ENCODE assay signal across 1 cellular context in the genomic region with DNA sequence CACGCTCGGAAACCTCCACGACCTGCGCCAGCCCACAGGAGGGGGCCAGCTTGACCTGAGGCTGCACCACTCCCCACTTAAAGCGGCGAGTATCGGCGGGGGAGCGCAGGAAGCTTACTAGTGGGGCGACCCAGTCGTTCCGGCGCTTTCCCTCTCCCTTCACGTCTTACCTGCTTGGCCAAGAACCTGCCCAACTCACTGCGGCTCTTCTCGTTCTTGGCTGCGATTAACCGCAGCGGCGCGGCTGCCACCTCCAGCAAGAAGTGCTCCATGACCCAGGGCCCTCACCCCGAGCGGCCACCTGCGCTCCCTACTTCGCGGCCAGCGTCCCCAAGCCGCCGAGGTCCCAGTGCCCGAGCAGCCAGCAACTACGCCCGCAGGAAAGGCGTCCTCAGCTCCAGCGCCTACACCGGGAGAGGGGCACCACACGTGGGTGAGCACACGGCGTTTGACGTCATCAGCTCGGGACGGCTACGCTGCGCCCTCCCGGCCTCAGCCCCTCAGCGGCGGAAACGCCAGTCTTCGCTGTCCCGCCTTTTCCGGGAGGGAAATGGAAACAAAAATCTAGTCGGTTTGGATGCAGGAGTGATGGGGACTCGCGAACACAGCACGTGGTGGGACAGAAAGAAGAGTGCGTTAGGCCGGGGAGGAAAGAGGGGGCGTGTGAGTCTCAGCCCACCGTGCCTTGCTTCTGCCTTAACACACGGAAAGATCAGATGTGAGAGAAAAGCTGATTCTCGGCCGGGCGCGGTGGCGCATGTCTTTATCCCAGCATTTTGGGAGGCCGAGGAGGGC.
A peak's percentile ranks its signal among the peaks of the same experiment; 100 is the strongest.
TF ChIP-seq lines count a peak whose summit lies in the region.

A gene with protein sequence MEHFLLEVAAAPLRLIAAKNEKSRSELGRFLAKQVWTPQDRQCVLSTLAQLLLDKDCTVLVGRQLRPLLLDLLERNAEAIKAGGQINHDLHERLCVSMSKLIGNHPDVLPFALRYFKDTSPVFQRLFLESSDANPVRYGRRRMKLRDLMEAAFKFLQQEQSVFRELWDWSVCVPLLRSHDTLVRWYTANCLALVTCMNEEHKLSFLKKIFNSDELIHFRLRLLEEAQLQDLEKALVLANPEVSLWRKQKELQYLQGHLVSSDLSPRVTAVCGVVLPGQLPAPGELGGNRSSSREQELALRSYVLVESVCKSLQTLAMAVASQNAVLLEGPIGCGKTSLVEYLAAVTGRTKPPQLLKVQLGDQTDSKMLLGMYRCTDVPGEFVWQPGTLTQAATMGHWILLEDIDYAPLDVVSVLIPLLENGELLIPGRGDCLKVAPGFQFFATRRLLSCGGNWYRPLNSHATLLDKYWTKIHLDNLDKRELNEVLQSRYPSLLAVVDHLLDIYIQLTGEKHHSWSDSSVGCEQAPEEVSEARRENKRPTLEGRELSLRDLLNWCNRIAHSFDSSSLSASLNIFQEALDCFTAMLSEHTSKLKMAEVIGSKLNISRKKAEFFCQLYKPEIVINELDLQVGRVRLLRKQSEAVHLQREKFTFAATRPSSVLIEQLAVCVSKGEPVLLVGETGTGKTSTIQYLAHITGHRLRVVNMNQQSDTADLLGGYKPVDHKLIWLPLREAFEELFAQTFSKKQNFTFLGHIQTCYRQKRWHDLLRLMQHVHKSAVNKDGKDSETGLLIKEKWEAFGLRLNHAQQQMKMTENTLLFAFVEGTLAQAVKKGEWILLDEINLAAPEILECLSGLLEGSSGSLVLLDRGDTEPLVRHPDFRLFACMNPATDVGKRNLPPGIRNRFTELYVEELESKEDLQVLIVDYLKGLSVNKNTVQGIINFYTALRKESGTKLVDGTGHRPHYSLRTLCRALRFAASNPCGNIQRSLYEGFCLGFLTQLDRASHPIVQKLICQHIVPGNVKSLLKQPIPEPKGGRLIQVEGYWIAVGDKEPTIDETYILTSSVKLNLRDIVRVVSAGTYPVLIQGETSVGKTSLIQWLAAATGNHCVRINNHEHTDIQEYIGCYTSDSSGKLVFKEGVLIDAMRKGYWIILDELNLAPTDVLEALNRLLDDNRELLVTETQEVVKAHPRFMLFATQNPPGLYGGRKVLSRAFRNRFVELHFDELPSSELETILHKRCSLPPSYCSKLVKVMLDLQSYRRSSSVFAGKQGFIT (N-terminal part only) (minus strand): TSS at position 459 of the 795 bp plus-strand sequence. CDS start 187 bp downstream, at position 272.

TF ChIP-seq in K562, 482 proteins besides CTCF, POLR2A, EP300 and RAD21 (continued from another document and continues in another):
- TF ChIP-seq, protein P1, sequence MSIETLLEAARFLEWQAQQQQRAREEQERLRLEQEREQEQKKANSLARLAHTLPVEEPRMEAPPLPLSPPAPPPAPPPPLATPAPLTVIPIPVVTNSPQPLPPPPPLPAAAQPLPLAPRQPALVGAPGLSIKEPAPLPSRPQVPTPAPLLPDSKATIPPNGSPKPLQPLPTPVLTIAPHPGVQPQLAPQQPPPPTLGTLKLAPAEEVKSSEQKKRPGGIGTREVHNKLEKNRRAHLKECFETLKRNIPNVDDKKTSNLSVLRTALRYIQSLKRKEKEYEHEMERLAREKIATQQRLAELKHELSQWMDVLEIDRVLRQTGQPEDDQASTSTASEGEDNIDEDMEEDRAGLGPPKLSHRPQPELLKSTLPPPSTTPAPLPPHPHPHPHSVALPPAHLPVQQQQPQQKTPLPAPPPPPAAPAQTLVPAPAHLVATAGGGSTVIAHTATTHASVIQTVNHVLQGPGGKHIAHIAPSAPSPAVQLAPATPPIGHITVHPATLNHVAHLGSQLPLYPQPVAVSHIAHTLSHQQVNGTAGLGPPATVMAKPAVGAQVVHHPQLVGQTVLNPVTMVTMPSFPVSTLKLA (conservative IDR thresholded peaks at IDR 0.05), result peak; percentile 99 to 100
- TF ChIP-seq FOXJ3 (CRISPR knock-in tag; IDR thresholded peaks at IDR 0.05), result no peak
- no peak for TF ChIP-seq PCBP1 (IDR thresholded peaks at IDR 0.05; ENCODE audit: low read depth, low read length, poor library complexity, severe bottlenecking)
- TF ChIP-seq, protein P2, sequence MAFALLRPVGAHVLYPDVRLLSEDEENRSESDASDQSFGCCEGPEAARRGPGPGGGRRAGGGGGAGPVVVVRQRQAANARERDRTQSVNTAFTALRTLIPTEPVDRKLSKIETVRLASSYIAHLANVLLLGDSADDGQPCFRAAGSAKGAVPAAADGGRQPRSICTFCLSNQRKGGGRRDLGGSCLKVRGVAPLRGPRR (CRISPR knock-in tag; IDR thresholded peaks at IDR 0.05), result no peak
- TF ChIP-seq ZBED1 (IDR thresholded peaks at IDR 0.05), result no peak
- no peak for TF ChIP-seq CBX2 (IDR thresholded peaks at IDR 0.05; ENCODE audit: insufficient read depth, low read length, poor library complexity, severe bottlenecking)
- TF ChIP-seq ZC3H4 (CRISPR knock-in tag; IDR thresholded peaks at IDR 0.05; ENCODE audit: borderline replicate concordance), result 0 out of 2 replicates have a peak, but pooled peaks have one; percentile 56
- no peak for TF ChIP-seq CEBPB (tag; IDR thresholded peaks at IDR 0.05)
- TF ChIP-seq L3MBTL2 (IDR thresholded peaks at IDR 0.05), result peak; percentile 94
- TF ChIP-seq EGR1 (conservative IDR thresholded peaks at IDR 0.05), result peak; percentile 65
- no peak for TF ChIP-seq KLF16 (IDR thresholded peaks at IDR 0.05)
- no peak for TF ChIP-seq ZNF717 (CRISPR knock-in tag; IDR thresholded peaks at IDR 0.05)
- no peak; the same call in 1 of the 2 replicates for TF ChIP-seq NCOA1 (IDR thresholded peaks at IDR 0.05; ENCODE audit: low read depth)
- no peak for TF ChIP-seq ZNF239 (CRISPR knock-in tag; IDR thresholded peaks at IDR 0.05)
- peak in 1 of 2 experiments; percentile 59; a peak in 1 of 3 replicates for TF ChIP-seq CBX3 (IDR thresholded peaks at IDR 0.05; ENCODE audit: borderline replicate concordance in 1 of 2, low read length in 2 of 2)
- TF ChIP-seq PPARD (CRISPR knock-in tag; IDR thresholded peaks at IDR 0.05), result no peak
- TF ChIP-seq, protein P3, sequence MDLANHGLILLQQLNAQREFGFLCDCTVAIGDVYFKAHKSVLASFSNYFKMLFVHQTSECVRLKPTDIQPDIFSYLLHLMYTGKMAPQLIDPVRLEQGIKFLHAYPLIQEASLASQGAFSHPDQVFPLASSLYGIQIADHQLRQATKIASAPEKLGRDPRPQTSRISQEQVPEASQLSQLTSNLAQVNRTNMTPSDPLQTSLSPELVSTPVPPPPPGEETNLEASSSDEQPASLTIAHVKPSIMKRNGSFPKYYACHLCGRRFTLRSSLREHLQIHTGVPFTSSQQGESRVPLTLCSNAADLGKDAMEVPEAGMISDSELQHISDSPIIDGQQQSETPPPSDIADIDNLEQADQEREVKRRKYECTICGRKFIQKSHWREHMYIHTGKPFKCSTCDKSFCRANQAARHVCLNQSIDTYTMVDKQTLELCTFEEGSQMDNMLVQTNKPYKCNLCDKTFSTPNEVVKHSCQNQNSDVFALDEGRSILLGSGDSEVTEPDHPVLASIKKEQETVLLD (IDR thresholded peaks at IDR 0.05), result no peak
- TF ChIP-seq, protein P4, sequence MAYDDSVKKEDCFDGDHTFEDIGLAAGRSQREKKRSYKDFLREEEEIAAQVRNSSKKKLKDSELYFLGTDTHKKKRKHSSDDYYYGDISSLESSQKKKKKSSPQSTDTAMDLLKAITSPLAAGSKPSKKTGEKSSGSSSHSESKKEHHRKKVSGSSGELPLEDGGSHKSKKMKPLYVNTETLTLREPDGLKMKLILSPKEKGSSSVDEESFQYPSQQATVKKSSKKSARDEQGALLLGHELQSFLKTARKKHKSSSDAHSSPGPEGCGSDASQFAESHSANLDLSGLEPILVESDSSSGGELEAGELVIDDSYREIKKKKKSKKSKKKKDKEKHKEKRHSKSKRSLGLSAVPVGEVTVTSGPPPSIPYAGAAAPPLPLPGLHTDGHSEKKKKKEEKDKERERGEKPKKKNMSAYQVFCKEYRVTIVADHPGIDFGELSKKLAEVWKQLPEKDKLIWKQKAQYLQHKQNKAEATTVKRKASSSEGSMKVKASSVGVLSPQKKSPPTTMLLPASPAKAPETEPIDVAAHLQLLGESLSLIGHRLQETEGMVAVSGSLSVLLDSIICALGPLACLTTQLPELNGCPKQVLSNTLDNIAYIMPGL (CRISPR knock-in tag; IDR thresholded peaks at IDR 0.05), result peak; percentile 49; the same call in 1 of the 2 replicates
- TF ChIP-seq, protein P5, sequence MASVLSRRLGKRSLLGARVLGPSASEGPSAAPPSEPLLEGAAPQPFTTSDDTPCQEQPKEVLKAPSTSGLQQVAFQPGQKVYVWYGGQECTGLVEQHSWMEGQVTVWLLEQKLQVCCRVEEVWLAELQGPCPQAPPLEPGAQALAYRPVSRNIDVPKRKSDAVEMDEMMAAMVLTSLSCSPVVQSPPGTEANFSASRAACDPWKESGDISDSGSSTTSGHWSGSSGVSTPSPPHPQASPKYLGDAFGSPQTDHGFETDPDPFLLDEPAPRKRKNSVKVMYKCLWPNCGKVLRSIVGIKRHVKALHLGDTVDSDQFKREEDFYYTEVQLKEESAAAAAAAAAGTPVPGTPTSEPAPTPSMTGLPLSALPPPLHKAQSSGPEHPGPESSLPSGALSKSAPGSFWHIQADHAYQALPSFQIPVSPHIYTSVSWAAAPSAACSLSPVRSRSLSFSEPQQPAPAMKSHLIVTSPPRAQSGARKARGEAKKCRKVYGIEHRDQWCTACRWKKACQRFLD (CRISPR knock-in tag; IDR thresholded peaks at IDR 0.05), result peak; percentile 78
- TF ChIP-seq CREB1 (IDR thresholded peaks at IDR 0.05), result peak; percentile 98
- TF ChIP-seq CREB1 (CRISPR knock-in tag; IDR thresholded peaks at IDR 0.05), result peak; percentile 99
- TF ChIP-seq ILK (tag; IDR thresholded peaks at IDR 0.05; ENCODE audit: borderline replicate concordance, low read depth), result no peak
- TF ChIP-seq ETV5 (CRISPR knock-in tag; IDR thresholded peaks at IDR 0.05; ENCODE audit: low read depth), result no peak; the same call in 1 of the 2 replicates
- TF ChIP-seq, protein P6, sequence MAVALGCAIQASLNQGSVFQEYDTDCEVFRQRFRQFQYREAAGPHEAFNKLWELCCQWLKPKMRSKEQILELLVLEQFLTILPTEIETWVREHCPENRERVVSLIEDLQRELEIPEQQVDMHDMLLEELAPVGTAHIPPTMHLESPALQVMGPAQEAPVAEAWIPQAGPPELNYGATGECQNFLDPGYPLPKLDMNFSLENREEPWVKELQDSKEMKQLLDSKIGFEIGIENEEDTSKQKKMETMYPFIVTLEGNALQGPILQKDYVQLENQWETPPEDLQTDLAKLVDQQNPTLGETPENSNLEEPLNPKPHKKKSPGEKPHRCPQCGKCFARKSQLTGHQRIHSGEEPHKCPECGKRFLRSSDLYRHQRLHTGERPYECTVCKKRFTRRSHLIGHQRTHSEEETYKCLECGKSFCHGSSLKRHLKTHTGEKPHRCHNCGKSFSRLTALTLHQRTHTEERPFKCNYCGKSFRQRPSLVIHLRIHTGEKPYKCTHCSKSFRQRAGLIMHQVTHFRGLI (CRISPR knock-in tag; IDR thresholded peaks at IDR 0.05), result no peak
- TF ChIP-seq OTX1 (CRISPR knock-in tag; IDR thresholded peaks at IDR 0.05), result no peak
- TF ChIP-seq, protein P7, sequence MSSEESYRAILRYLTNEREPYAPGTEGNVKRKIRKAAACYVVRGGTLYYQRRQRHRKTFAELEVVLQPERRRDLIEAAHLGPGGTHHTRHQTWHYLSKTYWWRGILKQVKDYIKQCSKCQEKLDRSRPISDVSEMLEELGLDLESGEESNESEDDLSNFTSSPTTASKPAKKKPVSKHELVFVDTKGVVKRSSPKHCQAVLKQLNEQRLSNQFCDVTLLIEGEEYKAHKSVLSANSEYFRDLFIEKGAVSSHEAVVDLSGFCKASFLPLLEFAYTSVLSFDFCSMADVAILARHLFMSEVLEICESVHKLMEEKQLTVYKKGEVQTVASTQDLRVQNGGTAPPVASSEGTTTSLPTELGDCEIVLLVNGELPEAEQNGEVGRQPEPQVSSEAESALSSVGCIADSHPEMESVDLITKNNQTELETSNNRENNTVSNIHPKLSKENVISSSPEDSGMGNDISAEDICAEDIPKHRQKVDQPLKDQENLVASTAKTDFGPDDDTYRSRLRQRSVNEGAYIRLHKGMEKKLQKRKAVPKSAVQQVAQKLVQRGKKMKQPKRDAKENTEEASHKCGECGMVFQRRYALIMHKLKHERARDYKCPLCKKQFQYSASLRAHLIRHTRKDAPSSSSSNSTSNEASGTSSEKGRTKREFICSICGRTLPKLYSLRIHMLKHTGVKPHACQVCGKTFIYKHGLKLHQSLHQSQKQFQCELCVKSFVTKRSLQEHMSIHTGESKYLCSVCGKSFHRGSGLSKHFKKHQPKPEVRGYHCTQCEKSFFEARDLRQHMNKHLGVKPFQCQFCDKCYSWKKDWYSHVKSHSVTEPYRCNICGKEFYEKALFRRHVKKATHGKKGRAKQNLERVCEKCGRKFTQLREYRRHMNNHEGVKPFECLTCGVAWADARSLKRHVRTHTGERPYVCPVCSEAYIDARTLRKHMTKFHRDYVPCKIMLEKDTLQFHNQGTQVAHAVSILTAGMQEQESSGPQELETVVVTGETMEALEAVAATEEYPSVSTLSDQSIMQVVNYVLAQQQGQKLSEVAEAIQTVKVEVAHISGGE (CRISPR knock-in tag; IDR thresholded peaks at IDR 0.05), result peak in 1 of 3 experiments; percentile 83; a peak in 2 of 6 replicates
- TF ChIP-seq ZNF644 (tag; IDR thresholded peaks at IDR 0.05; ENCODE audit: low read depth), result no peak
- TF ChIP-seq CHD4 (IDR thresholded peaks at IDR 0.05; ENCODE audit: insufficient read depth, insufficient replicate concordance, low read depth, low read length, poor library complexity, severe bottlenecking), result no peak
- TF ChIP-seq, protein P8, sequence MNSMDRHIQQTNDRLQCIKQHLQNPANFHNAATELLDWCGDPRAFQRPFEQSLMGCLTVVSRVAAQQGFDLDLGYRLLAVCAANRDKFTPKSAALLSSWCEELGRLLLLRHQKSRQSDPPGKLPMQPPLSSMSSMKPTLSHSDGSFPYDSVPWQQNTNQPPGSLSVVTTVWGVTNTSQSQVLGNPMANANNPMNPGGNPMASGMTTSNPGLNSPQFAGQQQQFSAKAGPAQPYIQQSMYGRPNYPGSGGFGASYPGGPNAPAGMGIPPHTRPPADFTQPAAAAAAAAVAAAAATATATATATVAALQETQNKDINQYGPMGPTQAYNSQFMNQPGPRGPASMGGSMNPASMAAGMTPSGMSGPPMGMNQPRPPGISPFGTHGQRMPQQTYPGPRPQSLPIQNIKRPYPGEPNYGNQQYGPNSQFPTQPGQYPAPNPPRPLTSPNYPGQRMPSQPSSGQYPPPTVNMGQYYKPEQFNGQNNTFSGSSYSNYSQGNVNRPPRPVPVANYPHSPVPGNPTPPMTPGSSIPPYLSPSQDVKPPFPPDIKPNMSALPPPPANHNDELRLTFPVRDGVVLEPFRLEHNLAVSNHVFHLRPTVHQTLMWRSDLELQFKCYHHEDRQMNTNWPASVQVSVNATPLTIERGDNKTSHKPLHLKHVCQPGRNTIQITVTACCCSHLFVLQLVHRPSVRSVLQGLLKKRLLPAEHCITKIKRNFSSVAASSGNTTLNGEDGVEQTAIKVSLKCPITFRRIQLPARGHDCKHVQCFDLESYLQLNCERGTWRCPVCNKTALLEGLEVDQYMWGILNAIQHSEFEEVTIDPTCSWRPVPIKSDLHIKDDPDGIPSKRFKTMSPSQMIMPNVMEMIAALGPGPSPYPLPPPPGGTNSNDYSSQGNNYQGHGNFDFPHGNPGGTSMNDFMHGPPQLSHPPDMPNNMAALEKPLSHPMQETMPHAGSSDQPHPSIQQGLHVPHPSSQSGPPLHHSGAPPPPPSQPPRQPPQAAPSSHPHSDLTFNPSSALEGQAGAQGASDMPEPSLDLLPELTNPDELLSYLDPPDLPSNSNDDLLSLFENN (IDR thresholded peaks at IDR 0.05; ENCODE audit: low read depth in 2 of 2, low read length in 2 of 2), result no peak
- no peak for TF ChIP-seq CAMTA2 (CRISPR knock-in tag; conservative IDR thresholded peaks at IDR 0.05)
- TF ChIP-seq ZBTB7A (IDR thresholded peaks at IDR 0.05; ENCODE audit: borderline replicate concordance, control insufficient read depth, low read depth, low read length), result peak; percentile 41; the same call in 1 of the 2 replicates
- TF ChIP-seq, protein P9, sequence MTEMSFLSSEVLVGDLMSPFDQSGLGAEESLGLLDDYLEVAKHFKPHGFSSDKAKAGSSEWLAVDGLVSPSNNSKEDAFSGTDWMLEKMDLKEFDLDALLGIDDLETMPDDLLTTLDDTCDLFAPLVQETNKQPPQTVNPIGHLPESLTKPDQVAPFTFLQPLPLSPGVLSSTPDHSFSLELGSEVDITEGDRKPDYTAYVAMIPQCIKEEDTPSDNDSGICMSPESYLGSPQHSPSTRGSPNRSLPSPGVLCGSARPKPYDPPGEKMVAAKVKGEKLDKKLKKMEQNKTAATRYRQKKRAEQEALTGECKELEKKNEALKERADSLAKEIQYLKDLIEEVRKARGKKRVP (CRISPR knock-in tag; IDR thresholded peaks at IDR 0.05), result no peak
